Comparison of ENCODE assay signal across 1 cellular context in genomic region chr5:157555031-157555640, GRCh38.
TF ChIP-seq lines count a peak whose summit lies in the region.

No MANE protein-coding gene starts in this region.

TF ChIP-seq in GM23338, 12 proteins besides CTCF, POLR2A, EP300 and RAD21 (continued from another document):
- no peak for TF ChIP-seq ZNF462 (CRISPR knock-in tag; IDR thresholded peaks at IDR 0.05)
